35 cellular contexts compared by ENCODE assay signal in the genomic region with DNA sequence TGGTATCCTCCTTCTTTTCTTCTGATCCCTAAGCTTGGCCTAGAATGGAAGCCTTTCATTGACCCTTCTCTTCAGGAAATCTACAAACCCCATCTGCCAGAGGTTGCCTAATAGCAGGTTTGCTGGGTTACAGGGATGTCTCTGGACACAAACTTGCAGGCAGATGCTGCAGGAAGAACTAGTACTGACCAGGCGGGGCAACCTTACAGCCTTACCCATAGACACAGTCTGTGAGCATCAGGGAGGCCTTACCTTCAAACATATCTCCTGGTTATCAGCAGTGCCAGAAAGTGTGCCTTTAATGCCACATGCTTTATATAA. TPM values are rescaled to one million over a fixed set of nuclear protein-coding genes. Genes with fewer than 3 reads are reported as not detected.
A peak's percentile ranks its signal among the peaks of the same experiment; 100 is the strongest.
DNase-seq lines count a peak whose midpoint lies in the region; ATAC-seq and TF ChIP-seq lines count a peak whose summit lies in the region.
"Had no signal": no experiment of that assay in that cellular context is flagged by ENCODE, and none has a peak within 500 bp of the region (broad histone marks: within the 10 kb centered on the region; RNA-seq: fewer than 3 reads in every experiment).

No MANE protein-coding gene starts in this region.

- H3K27me3 ChIP-seq in tibial artery, result no peaks in the 10 kb centered on the region

- ATAC-seq in natural killer cell (no peak), GM21576 (IDR thresholded peaks at IDR 0.05; ENCODE audit: unreplicated experiment) (no peak)
- ATAC-seq: activated CD8-positive, alpha-beta T cell treated with anti-CD3 and anti-CD28 coated beads, Interleukin-2, amount 10 ng/mL, durations not matched to agents 7 days and 5 days; HepG2; left cardiac atrium; right lobe of liver had no signal

- no peaks in the 10 kb centered on the region for H3K9me3 ChIP-seq in tibial artery
- H3K9me3 ChIP-seq: Caco-2, esophagus squamous epithelium, neutrophil, prostate gland, right lobe of liver, SJCRH30, upper lobe of left lung had no signal

- H3K4me1 Mint-ChIP-seq in brain (peaks cover 74% of the 10 kb centered on the region), neural crest cell (peaks cover 56% of the 10 kb centered on the region), natural killer cell (peaks cover 5 to 13% of the 10 kb centered on the region in 2 donors)
- H3K4me1 Mint-ChIP-seq: activated naive CD8-positive, alpha-beta T cell treated with anti-CD3 and anti-CD28 coated beads for 36 hours had no signal

- peak; percentile 12 for DNase-seq in DMS53 (lab: John Stamatoyannopoulos, UW)
- DNase-seq in DMS53 treated with DMSO at 0.1 percent for 48 hours (lab: John Stamatoyannopoulos, UW; ENCODE audit: unreplicated experiment), result no peak
- DNase-seq in neural crest cell (ENCODE audit: low read depth, low spot score), result no peak
- DNase-seq in tibial artery, result no peak
- no peak for DNase-seq in GM19238 (ENCODE audit: insufficient read length, low spot score)
- no peak for DNase-seq in natural killer cell
- DNase-seq: activated CD4-positive, alpha-beta T cell treated with anti-CD3 and anti-CD28 coated beads for 4 hours; activated CD8-positive, alpha-beta T cell treated with anti-CD3 and anti-CD28 coated beads, Interleukin-2, amount 10 ng/mL, durations not matched to agents 7 days and 5 days; activated effector memory CD4-positive, alpha-beta T cell treated with anti-CD3 and anti-CD28 coated beads, Interleukin-2, amount 50 U/mL, for 16 hours; activated naive CD8-positive, alpha-beta T cell treated with anti-CD3 and anti-CD28 coated beads for 36 hours; activated T-cell treated with anti-CD3 and anti-CD28 coated beads for 4 hours; Caco-2; esophagus squamous epithelium; foreskin melanocyte; HCEC 1CT; Kasumi-1; left cardiac atrium; NCI-H1436 treated with DMSO at 0.1 percent for 48 hours; right lobe of liver; SJCRH30; stimulated activated CD4-positive, alpha-beta T cell treated with anti-CD3 and anti-CD28 coated beads, Interleukin-12 subunit alpha, Interleukin-12 subunit beta, amount 100 ng/mL, for 4 hours; stimulated activated CD4-positive, alpha-beta T cell treated with anti-CD3 and anti-CD28 coated beads, Interleukin-4, amount 100 ng/mL, for 24 hours; T-helper 9 cell; upper lobe of left lung had no signal

- no peaks in the 10 kb centered on the region for H3K36me3 ChIP-seq in tibial artery
- H3K36me3 ChIP-seq: esophagus squamous epithelium, neutrophil, prostate gland, right lobe of liver, SJCRH30, upper lobe of left lung had no signal

- intact Hi-C loops in tibial artery (cut with DNase I; ENCODE audit: low total_unique reads) (no loop called here), natural killer cell (cut with micrococcal nuclease) (no loop called here)

- H3K27ac Mint-ChIP-seq in brain (peak overlapping the region in 3 of 5 experiments; percentile 7 to 72 (median 58)), neural crest cell (ENCODE audit: unreplicated experiment) (no peak overlapping the region), natural killer cell (no peak overlapping the region)
- H3K27ac Mint-ChIP-seq: activated CD8-positive, alpha-beta T cell treated with anti-CD3 and anti-CD28 coated beads, Interleukin-2, amount 10 ng/mL, durations not matched to agents 7 days and 5 days; activated naive CD8-positive, alpha-beta T cell treated with anti-CD3 and anti-CD28 coated beads for 36 hours; dendritic cell treated with granulocyte-macrophage colony-stimulating factor and Interleukin-4, amounts not matched to agents 40 ng/mL and 50 ng/mL, for 4 days had no signal

- H3K9me3 Mint-ChIP-seq in brain, result peaks cover 0 to 1% (median 0%) of the 10 kb centered on the region in 5 experiments
- H3K9me3 Mint-ChIP-seq in neural crest cell, result no peaks in the 10 kb centered on the region
- H3K9me3 Mint-ChIP-seq in natural killer cell, result no peaks in the 10 kb centered on the region
- H3K9me3 Mint-ChIP-seq: activated naive CD8-positive, alpha-beta T cell treated with anti-CD3 and anti-CD28 coated beads for 36 hours; central memory CD8-positive, alpha-beta T cell; dendritic cell treated with granulocyte-macrophage colony-stimulating factor and Interleukin-4, amounts not matched to agents 40 ng/mL and 50 ng/mL, for 4 days had no signal

- peak overlapping the region; percentile 59 to 90 for H3K4me3 ChIP-seq in tibial artery
- H3K4me3 ChIP-seq: esophagus squamous epithelium, lung, prostate gland, right lobe of liver, SJCRH30, upper lobe of left lung had no signal

- H3K27me3 Mint-ChIP-seq in brain (peaks cover 20% of the 10 kb centered on the region), neural crest cell (ENCODE audit: low read depth) (peaks cover 14% of the 10 kb centered on the region), natural killer cell (ENCODE audit: low read depth in 2 of 2) (peaks cover 47 to 67% of the 10 kb centered on the region in 2 donors)

- H3K4me3 Mint-ChIP-seq in brain (peak overlapping the region in 4 of 5 experiments; percentile 28 to 89 (median 76)), neural crest cell (peak overlapping the region; percentile 94), natural killer cell (no peak overlapping the region)
- H3K4me3 Mint-ChIP-seq: activated CD8-positive, alpha-beta T cell treated with anti-CD3 and anti-CD28 coated beads, Interleukin-2, amount 10 ng/mL, durations not matched to agents 7 days and 5 days; activated naive CD8-positive, alpha-beta T cell treated with anti-CD3 and anti-CD28 coated beads for 36 hours; central memory CD8-positive, alpha-beta T cell; dendritic cell treated with granulocyte-macrophage colony-stimulating factor and Interleukin-4, amounts not matched to agents 40 ng/mL and 50 ng/mL, for 4 days had no signal

- peak overlapping the region; percentile 88 to 89 for H3K27ac ChIP-seq in tibial artery
- H3K27ac ChIP-seq: 22Rv1, esophagus squamous epithelium, neutrophil, prostate gland, right lobe of liver, SJCRH30, upper lobe of left lung, VCaP had no signal

- TF ChIP-seq CTCF in brain (conservative IDR thresholded peaks at IDR 0.05) (no peak), neural crest cell (conservative IDR thresholded peaks at IDR 0.05) (no peak), tibial artery (IDR thresholded peaks at IDR 0.05) (no peak), natural killer cell (IDR thresholded peaks at IDR 0.05) (no peak)

- H3K36me3 Mint-ChIP-seq in brain, result no peaks in the 10 kb centered on the region
- H3K36me3 Mint-ChIP-seq in neural crest cell (ENCODE audit: low read depth), result no peaks in the 10 kb centered on the region
- H3K36me3 Mint-ChIP-seq in natural killer cell, result no peaks in the 10 kb centered on the region
- H3K36me3 Mint-ChIP-seq: activated naive CD8-positive, alpha-beta T cell treated with anti-CD3 and anti-CD28 coated beads for 36 hours had no signal

- H3K4me1 ChIP-seq in tibial artery, result peaks cover 3 to 73% (median 42%) of the 10 kb centered on the region in 4 donors
- H3K4me1 ChIP-seq: prostate gland had no signal

RNA-seq across cellular contexts. Expression of a gene that starts 2.6 kb away (rescaled TPM):
- polyA plus RNA-seq in brain (ENCODE audit: insufficient read depth, low read depth, low replicate concordance), result 1.6 TPM
- total RNA-seq in neural crest cell (22.2 and 22.5 TPM in 2 replicates), natural killer cell (under 1 TPM in 2 of 3 donors, not detected in 1; 0.25 to 0.31 TPM)
- total RNA-seq: activated naive CD8-positive, alpha-beta T cell treated with anti-CD3 and anti-CD28 coated beads for 36 hours; HepG2 had no signal
- polyA plus RNA-seq: CD14-positive monocyte, HepG2 had no signal

RNA-seq across cellular contexts. Expression of a gene that starts 43.2 kb away (rescaled TPM):
- 43.0 TPM for polyA plus RNA-seq in brain (ENCODE audit: insufficient read depth, low read depth, low replicate concordance)
- 45.0 and 47.6 TPM in 2 replicates for total RNA-seq in neural crest cell
- total RNA-seq in natural killer cell, result 10 to 100 TPM; 62.7 to 81.6 (median 64.6) TPM

Comparison
In these comparisons a context has a peak if more than half of its experiments do, and no peak if none do; other contexts are left out.
1. H3K27ac Mint-ChIP-seq: peak in brain (3 of 5); none in neural crest cell (single experiment) and natural killer cell (0 of 2).
2. RNA of a gene that starts 2.6 kb away (total RNA-seq): 22.2 to 22.5 TPM in neural crest cell; 0.25 to 0.31 TPM in natural killer cell; every median in the first group is over 10 times any median in the second.